Comparison of ENCODE assay signal across 9 cellular contexts in genomic region chr12:42421844-42422779, GRCh38.
A peak's percentile ranks its signal among the peaks of the same experiment; 100 is the strongest.
DNase-seq lines count a peak whose midpoint lies in the region; ATAC-seq and TF ChIP-seq lines count a peak whose summit lies in the region.
"Had no signal": no experiment of that assay in that cellular context is flagged by ENCODE, and none has a peak within 500 bp of the region (broad histone marks: within the 10 kb centered on the region; RNA-seq: fewer than 3 reads in every experiment).

No MANE protein-coding gene starts in this region.

- H3K4me1 ChIP-seq in heart left ventricle, result peaks cover 0 to 28% (median 12%) of the 10 kb centered on the region in 12 donors

- H3K4me3 Mint-ChIP-seq in Calu3 (ENCODE audit: low read depth, unreplicated experiment), result no peak overlapping the region

- DNase-seq in ELR (ENCODE audit: low read depth) (peak; percentile 15), HL-60 (ENCODE audit: low read depth in 1 of 2, low spot score in 1 of 2) (no peak), heart left ventricle (no peak), omental fat pad (ENCODE audit: low spot score) (no peak), NCI-H1092 (lab: John Stamatoyannopoulos, UW) (no peak), MG63 (no peak), Calu3 (no peak)

- H3K4me3 ChIP-seq in HL-60 (replicated peaks; ENCODE audit: insufficient read depth, low read length) (no peak overlapping the region), heart left ventricle (no peak overlapping the region), MG63 (no peak overlapping the region)

- TF ChIP-seq POLR2A in heart left ventricle (IDR thresholded peaks at IDR 0.05), result no peak

- H3K27me3 ChIP-seq in HL-60 (ENCODE audit: insufficient read depth, poor library complexity, severe bottlenecking), result no peaks in the 10 kb centered on the region
- no peaks in the 10 kb centered on the region for H3K27me3 ChIP-seq in heart left ventricle
- H3K27me3 ChIP-seq in MG63, result no peaks in the 10 kb centered on the region

- peaks cover 2% of the 10 kb centered on the region for H3K4me1 Mint-ChIP-seq in Calu3 (ENCODE audit: low read depth, unreplicated experiment)

- H3K36me3 Mint-ChIP-seq in Calu3 (ENCODE audit: insufficient read depth, unreplicated experiment), result no peaks in the 10 kb centered on the region

- H3K36me3 ChIP-seq in heart left ventricle, result no peaks in the 10 kb centered on the region
- H3K36me3 ChIP-seq in MG63, result no peaks in the 10 kb centered on the region; the same call in 1 of the 2 replicates

- intact Hi-C loops in heart left ventricle (cut with DNase I) (no loop called here), Calu3 (cut with micrococcal nuclease; ENCODE audit: unreplicated experiment) (no loop called here)

- no peak for TF ChIP-seq CTCF in HL-60 (IDR thresholded peaks at IDR 0.05; ENCODE audit: insufficient read depth, low read length)
- no peak for TF ChIP-seq CTCF in heart left ventricle (IDR thresholded peaks at IDR 0.05)
- TF ChIP-seq CTCF in omental fat pad (IDR thresholded peaks at IDR 0.05), result no peak
- TF ChIP-seq CTCF in Calu3 (IDR thresholded peaks at IDR 0.05; ENCODE audit: unreplicated experiment), result no peak

- H3K27ac ChIP-seq in HL-60 (replicated peaks) (peak overlapping the region; percentile 20; the same call in 1 of the 2 replicates), heart left ventricle (peak overlapping the region in 10 of 12 donors; percentile 14 to 58 (median 29))

- H3K27ac Mint-ChIP-seq in Calu3 (ENCODE audit: unreplicated experiment), result no peak overlapping the region

- WGBS in heart left ventricle, 4 donors, result 52 to 62% (median 57%) methylated on average over 3 of the region's 3 CpGs

- ATAC-seq in GM21515 (IDR thresholded peaks at IDR 0.05; ENCODE audit: unreplicated experiment) (peak; percentile 90), heart left ventricle (peak in 3 of 4 donors; percentile 64 to 91 (median 88)), omental fat pad (ENCODE audit: low FRiP score) (no peak)
- ATAC-seq: HCT116 had no signal

- H3K9me3 Mint-ChIP-seq in Calu3 (ENCODE audit: low read depth, unreplicated experiment), result no peaks in the 10 kb centered on the region

- CTCF ChIA-PET in Calu3 (lab: Charles Lee), result no interaction called here

- H3K27me3 Mint-ChIP-seq in Calu3 (ENCODE audit: unreplicated experiment), result no peaks in the 10 kb centered on the region

- H3K9me3 ChIP-seq in heart left ventricle, result no peaks in the 10 kb centered on the region
- H3K9me3 ChIP-seq in MG63, result no peaks in the 10 kb centered on the region

- BruUV-seq in Calu3 (replicated peaks; lab: Mats Ljungman, UMichigan), result no TSS peak
